In genomic region chr19:54439174-54439851, GRCh38 we compare ENCODE assay signal across 9 cellular contexts. TPM values are rescaled to one million over a fixed set of nuclear protein-coding genes. Genes with fewer than 3 reads are reported as not detected.
DNase-seq lines count a peak whose midpoint lies in the region; ATAC-seq and TF ChIP-seq lines count a peak whose summit lies in the region.
"Had no signal": no experiment of that assay in that cellular context is flagged by ENCODE, and none has a peak within 500 bp of the region (broad histone marks: within the 10 kb centered on the region; RNA-seq: fewer than 3 reads in every experiment).

No MANE protein-coding gene starts in this region.

- DNase-seq in G401 (ENCODE audit: low spot score) (peak; percentile 65), NCI-H2171 (lab: John Stamatoyannopoulos, UW) (peak; percentile 37), astrocyte of the spinal cord (ENCODE audit: low read depth, low spot score) (peak; percentile 50), left kidney (ENCODE audit: low read depth, low spot score) (peak; percentile 69), ureter (ENCODE audit: low spot score) (no peak), NCI-H187 (lab: John Stamatoyannopoulos, UW) (no peak)

- H3K4me3 ChIP-seq in astrocyte of the spinal cord (ENCODE audit: low read depth, low read length) = no peak overlapping the region
- H3K4me3 ChIP-seq: Peyer's patch had no signal

- TF ChIP-seq CTCF in astrocyte of the spinal cord (IDR thresholded peaks at IDR 0.05; ENCODE audit: low read depth, low read length) = peak; percentile 71

- ATAC-seq in HG03039 (IDR thresholded peaks at IDR 0.05; ENCODE audit: unreplicated experiment) (no peak), HG02981 (IDR thresholded peaks at IDR 0.05; ENCODE audit: unreplicated experiment) (no peak)

- in situ Hi-C loops in G401 (cut with HindIII; ENCODE audit: low sequenced_read_pairs) (no loop called here), astrocyte of the spinal cord (cut with HindIII; ENCODE audit: low sequenced_read_pairs) (no loop called here)

RNA-seq across cellular contexts. Expression of gene LENG8, which starts 9.7 kb away (rescaled TPM):
- total RNA-seq in G401 (2014; rRNA removed; shearing (Covaris generic)) = 5.3 and 12.4 TPM in 2 replicates
- 269 TPM for total RNA-seq in ureter

RNA-seq across cellular contexts. Expression of gene TTYH1, which starts 24.0 kb away (rescaled TPM):
- 0.10 and 0.12 TPM in 2 replicates for total RNA-seq in G401 (2014; rRNA removed; shearing (Covaris generic))
- 2.7 TPM for total RNA-seq in ureter

RNA-seq across cellular contexts. Expression of gene LENG9, which starts 24.3 kb away (rescaled TPM):
- 20.6 and 20.7 TPM in 2 replicates for total RNA-seq in G401 (2014; rRNA removed; shearing (Covaris generic))
- total RNA-seq in ureter = 10.2 TPM

RNA-seq across cellular contexts. Expression of gene CDC42EP5, which starts 33.8 kb away (rescaled TPM):
- total RNA-seq in G401 (2014; rRNA removed; shearing (Covaris generic)) = 85.4 and 87.3 TPM in 2 replicates
- total RNA-seq in ureter = 77.0 TPM

Comparison
In these comparisons a context has a peak if more than half of its experiments do, and no peak if none do; other contexts are left out.
1. DNase-seq: peak in G401 (single experiment), NCI-H2171 (single experiment), astrocyte of the spinal cord (single experiment) and left kidney (single experiment); none in ureter (single experiment) and NCI-H187 (0 of 2).
2. RNA of gene LENG8, which starts 9.7 kb away (total RNA-seq): 269 TPM in ureter (single experiment); 5.3 to 12.4 TPM in G401; every median in the first group is over 10 times any median in the second.